Comparison of ENCODE assay signal across 1 cellular context in genomic region chr17:63840591-63841349, GRCh38.
TF ChIP-seq lines count a peak whose summit lies in the region.

No MANE protein-coding gene starts in this region.

TF ChIP-seq in endothelial cell of umbilical vein, 7 proteins besides CTCF, POLR2A, EP300 and RAD21:
- TF ChIP-seq POLR2AphosphoS5 (IDR thresholded peaks at IDR 0.05; ENCODE audit: insufficient read depth, low read depth, low read length) (no peak), GATA2 (IDR thresholded peaks at IDR 0.05; ENCODE audit: insufficient read depth, insufficient read length, low read depth, low read length) (no peak)
